8 cellular contexts compared by ENCODE assay signal in the genomic region with DNA sequence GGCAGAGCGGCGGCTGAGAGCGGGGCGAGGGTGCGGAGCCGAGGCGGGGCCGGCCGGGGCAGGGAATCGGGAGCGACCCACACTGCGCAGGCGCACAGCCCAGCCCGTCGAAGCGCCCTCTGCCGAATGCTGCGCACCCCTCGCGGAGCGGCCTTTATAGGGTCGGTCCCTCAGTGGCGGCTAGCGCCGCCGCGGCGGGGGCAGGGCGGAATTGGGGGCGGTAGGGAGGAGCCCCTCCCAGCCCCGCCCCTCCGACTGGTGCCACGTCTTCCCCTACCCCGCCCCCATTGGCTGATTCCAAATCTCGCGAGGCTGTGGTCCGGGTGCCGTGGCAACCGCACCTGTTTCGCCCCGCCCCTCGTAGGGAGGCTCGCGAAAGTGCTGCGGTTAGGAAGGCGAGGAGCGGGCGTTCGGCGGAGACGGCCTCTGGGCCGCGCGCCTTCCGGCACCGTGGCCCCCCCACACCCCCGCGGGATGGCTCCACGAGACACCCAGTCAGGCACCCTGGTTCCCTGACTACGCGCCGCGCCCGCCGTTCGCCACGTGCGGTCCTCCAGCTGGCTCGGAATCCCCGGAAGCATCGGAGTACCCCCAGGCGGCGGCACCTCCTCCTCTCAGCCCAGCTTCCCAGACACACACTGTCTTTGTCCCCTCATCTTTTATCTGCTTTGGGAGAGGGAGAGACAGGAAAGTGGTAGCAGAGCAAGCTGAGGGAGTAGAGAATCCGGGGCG. TPM values are rescaled to one million over a fixed set of nuclear protein-coding genes. Genes with fewer than 3 reads are reported as not detected.
DNase-seq lines count a peak whose midpoint lies in the region; ATAC-seq and TF ChIP-seq lines count a peak whose summit lies in the region.

A gene (minus strand): TSS at position 128 of the 732 bp plus-strand sequence. CDS start 157 bp downstream, outside the sequence.

- ATAC-seq in HG02588 (IDR thresholded peaks at IDR 0.05; ENCODE audit: unreplicated experiment): peak; percentile 66
- ATAC-seq in omental fat pad (ENCODE audit: low FRiP score): peak; percentile 91

- no peaks in the 10 kb centered on the region for H3K27me3 ChIP-seq in SK-N-SH (ENCODE audit: insufficient read depth)
- H3K27me3 ChIP-seq in testis: no peaks in the 10 kb centered on the region

- H3K4me1 Mint-ChIP-seq in activated naive CD4-positive, alpha-beta T cell treated with anti-CD3 and anti-CD28 coated beads, Interleukin-2, amount 50 U/mL, for 24 hours: peaks cover 63% of the 10 kb centered on the region

- no peaks in the 10 kb centered on the region for H3F3A ChIP-seq in SK-N-SH (replicated peaks; ENCODE audit: insufficient read depth)

- intact Hi-C loops in testis (cut with DNase I; ENCODE audit: low total_unique reads): no loop called here

- H3K36me3 ChIP-seq in SK-N-SH (replicated peaks in 1 of 2; ENCODE audit: control insufficient read depth in 1 of 2, insufficient read depth in 2 of 2, low read length in 1 of 2): peaks cover 8% of the 10 kb centered on the region in 2 experiments
- no peaks in the 10 kb centered on the region for H3K36me3 ChIP-seq in testis (ENCODE audit: low read depth, missing control alignments)

- H3K4me1 ChIP-seq in SK-N-SH (ENCODE audit: control insufficient read depth in 1 of 2, insufficient read depth in 2 of 2, low read depth in 1 of 2, low read length in 1 of 2) (peaks cover 6 to 32% of the 10 kb centered on the region in 2 experiments; a peak in 2 of 4 replicates), testis (peaks cover 43% of the 10 kb centered on the region)

- H4K20me1 ChIP-seq in SK-N-SH (ENCODE audit: insufficient read depth): peaks cover 29% of the 10 kb centered on the region

- H3K27me3 Mint-ChIP-seq in activated naive CD4-positive, alpha-beta T cell treated with anti-CD3 and anti-CD28 coated beads, Interleukin-2, amount 50 U/mL, for 24 hours: no peaks in the 10 kb centered on the region

- H3K4me3 ChIP-seq in SK-N-SH (ENCODE audit: low read depth in 2 of 2, low read length in 1 of 2): peak within 1 kb of the TSS; percentile 95 to 96
- peak within 1 kb of the TSS; percentile 84 to 91 for H3K4me3 ChIP-seq in testis

- peak within 1 kb of the TSS; percentile 96 for H3K27ac Mint-ChIP-seq in activated naive CD4-positive, alpha-beta T cell treated with anti-CD3 and anti-CD28 coated beads, Interleukin-2, amount 50 U/mL, for 24 hours

- peak; percentile 99 for DNase-seq in GM10266 (ENCODE audit: extremely low spot score)
- DNase-seq in NCI-H1048 (lab: John Stamatoyannopoulos, UW): peak; percentile 97
- DNase-seq in SK-N-SH: peak; percentile 100
- no peak for DNase-seq in glomerular endothelial cell (ENCODE audit: extremely low read depth, low read depth, low spot score)
- peak; percentile 98 for DNase-seq in omental fat pad (ENCODE audit: low spot score)
- DNase-seq in testis: peak; percentile 99

- TF ChIP-seq RAD21 in SK-N-SH (IDR thresholded peaks at IDR 0.05; ENCODE audit: low read length): peak; percentile 42; the same call in 1 of the 2 replicates

- peak within 1 kb of the TSS; percentile 98 for H3K4me3 Mint-ChIP-seq in activated naive CD4-positive, alpha-beta T cell treated with anti-CD3 and anti-CD28 coated beads, Interleukin-2, amount 50 U/mL, for 24 hours

- H3K27ac ChIP-seq in SK-N-SH (ENCODE audit: low read depth in 2 of 2, low read length in 1 of 2) (peak within 1 kb of the TSS; percentile 76 to 77), testis (peak within 1 kb of the TSS; percentile 77 to 87)

- peak; percentile 99 for TF ChIP-seq POLR2A in testis (IDR thresholded peaks at IDR 0.05)

- H3K9ac ChIP-seq in SK-N-SH: peak within 1 kb of the TSS; percentile 89

- H3K4me2 ChIP-seq in SK-N-SH: peak within 1 kb of the TSS; percentile 98

- 0% methylated on average over 14 of the region's 75 CpGs for WGBS in SK-N-SH (ENCODE audit: low lambda C conversion rate)
- 0 to 1% methylated on average over 26 to 66 of the region's 75 CpGs for WGBS in testis, 2 donors

- POLR2A ChIA-PET in SK-N-SH (lab: Yijun Ruan, JAX): interaction anchor here (0.9 to 1.7 kb wide), 5 partner anchors 10 to 243 kb away, joined by 4 to 8 read pairs (median 5); a partner anchor contains a TSS

- peak; percentile 88 for TF ChIP-seq CTCF in GM10266 (IDR thresholded peaks at IDR 0.05; ENCODE audit: control insufficient read depth, insufficient read depth, low read depth, missing control alignments)
- peak; percentile 49 for TF ChIP-seq CTCF in SK-N-SH (IDR thresholded peaks at IDR 0.05)
- no peak for TF ChIP-seq CTCF in omental fat pad (IDR thresholded peaks at IDR 0.05)
- peak in 1 of 3 experiments; percentile 36 for TF ChIP-seq CTCF in testis (IDR thresholded peaks at IDR 0.05)

- H3K9me3 ChIP-seq in SK-N-SH: no peaks in the 10 kb centered on the region
- no peaks in the 10 kb centered on the region for H3K9me3 ChIP-seq in testis

- H2AFZ ChIP-seq in SK-N-SH (ENCODE audit: low read depth): peak within 1 kb of the TSS; percentile 89

- H3K79me2 ChIP-seq in SK-N-SH (ENCODE audit: insufficient read depth): peaks cover 47% of the 10 kb centered on the region

- CTCF ChIA-PET in SK-N-SH (lab: Yijun Ruan, JAX): interaction anchor here (0.6 to 26.7 kb wide), 15 partner anchors 9 to 239 kb away, joined by 3 to 530 read pairs (median 3); a partner anchor contains a TSS

- no peak for TF ChIP-seq EP300 in SK-N-SH (IDR thresholded peaks at IDR 0.05; ENCODE audit: borderline replicate concordance in 1 of 2, low read depth in 1 of 2, low read length in 1 of 2)

- no peaks in the 10 kb centered on the region for H3K9me3 Mint-ChIP-seq in activated naive CD4-positive, alpha-beta T cell treated with anti-CD3 and anti-CD28 coated beads, Interleukin-2, amount 50 U/mL, for 24 hours

- peaks cover 2% of the 10 kb centered on the region for H3K36me3 Mint-ChIP-seq in activated naive CD4-positive, alpha-beta T cell treated with anti-CD3 and anti-CD28 coated beads, Interleukin-2, amount 50 U/mL, for 24 hours

- H3K9me2 ChIP-seq in SK-N-SH: no peaks in the 10 kb centered on the region

TF ChIP-seq in SK-N-SH, 30 proteins besides CTCF, POLR2A, EP300 and RAD21 (continues in another document):
- TF ChIP-seq YY1 (IDR thresholded peaks at IDR 0.05; ENCODE audit: low read depth) (no peak), NFIC (IDR thresholded peaks at IDR 0.05; ENCODE audit: borderline replicate concordance) (no peak), FOXJ3 (CRISPR knock-in tag; IDR thresholded peaks at IDR 0.05) (peak; percentile 54; the same call in 1 of the 2 replicates), RCOR1 (IDR thresholded peaks at IDR 0.05; ENCODE audit: low read length) (peak; percentile 35; the same call in 1 of the 2 replicates), MXI1 (IDR thresholded peaks at IDR 0.05; ENCODE audit: low read depth, low read length) (peak; percentile 94), RFX5 (IDR thresholded peaks at IDR 0.05; ENCODE audit: low read length) (no peak), TAF1 (IDR thresholded peaks at IDR 0.05; ENCODE audit: borderline replicate concordance, low read depth, low read length) (peak; percentile 97), SMC3 (IDR thresholded peaks at IDR 0.05; ENCODE audit: low read depth, low read length) (peak; percentile 58), TEAD4 (IDR thresholded peaks at IDR 0.05; ENCODE audit: borderline replicate concordance, insufficient read depth) (no peak)
- TF ChIP-seq, protein P1, sequence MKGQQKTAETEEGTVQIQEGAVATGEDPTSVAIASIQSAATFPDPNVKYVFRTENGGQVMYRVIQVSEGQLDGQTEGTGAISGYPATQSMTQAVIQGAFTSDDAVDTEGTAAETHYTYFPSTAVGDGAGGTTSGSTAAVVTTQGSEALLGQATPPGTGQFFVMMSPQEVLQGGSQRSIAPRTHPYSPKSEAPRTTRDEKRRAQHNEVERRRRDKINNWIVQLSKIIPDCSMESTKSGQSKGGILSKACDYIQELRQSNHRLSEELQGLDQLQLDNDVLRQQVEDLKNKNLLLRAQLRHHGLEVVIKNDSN (IDR thresholded peaks at IDR 0.05; ENCODE audit: borderline replicate concordance, low read depth): no peak
- TF ChIP-seq, protein P2, sequence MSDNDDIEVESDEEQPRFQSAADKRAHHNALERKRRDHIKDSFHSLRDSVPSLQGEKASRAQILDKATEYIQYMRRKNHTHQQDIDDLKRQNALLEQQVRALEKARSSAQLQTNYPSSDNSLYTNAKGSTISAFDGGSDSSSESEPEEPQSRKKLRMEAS (IDR thresholded peaks at IDR 0.05; ENCODE audit: low read depth): no peak; the same call in 1 of the 2 replicates
- TF ChIP-seq, protein P3, sequence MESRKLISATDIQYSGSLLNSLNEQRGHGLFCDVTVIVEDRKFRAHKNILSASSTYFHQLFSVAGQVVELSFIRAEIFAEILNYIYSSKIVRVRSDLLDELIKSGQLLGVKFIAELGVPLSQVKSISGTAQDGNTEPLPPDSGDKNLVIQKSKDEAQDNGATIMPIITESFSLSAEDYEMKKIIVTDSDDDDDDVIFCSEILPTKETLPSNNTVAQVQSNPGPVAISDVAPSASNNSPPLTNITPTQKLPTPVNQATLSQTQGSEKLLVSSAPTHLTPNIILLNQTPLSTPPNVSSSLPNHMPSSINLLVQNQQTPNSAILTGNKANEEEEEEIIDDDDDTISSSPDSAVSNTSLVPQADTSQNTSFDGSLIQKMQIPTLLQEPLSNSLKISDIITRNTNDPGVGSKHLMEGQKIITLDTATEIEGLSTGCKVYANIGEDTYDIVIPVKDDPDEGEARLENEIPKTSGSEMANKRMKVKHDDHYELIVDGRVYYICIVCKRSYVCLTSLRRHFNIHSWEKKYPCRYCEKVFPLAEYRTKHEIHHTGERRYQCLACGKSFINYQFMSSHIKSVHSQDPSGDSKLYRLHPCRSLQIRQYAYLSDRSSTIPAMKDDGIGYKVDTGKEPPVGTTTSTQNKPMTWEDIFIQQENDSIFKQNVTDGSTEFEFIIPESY (IDR thresholded peaks at IDR 0.05; ENCODE audit: borderline replicate concordance, low read depth): peak; percentile 97
- TF ChIP-seq, protein P4, sequence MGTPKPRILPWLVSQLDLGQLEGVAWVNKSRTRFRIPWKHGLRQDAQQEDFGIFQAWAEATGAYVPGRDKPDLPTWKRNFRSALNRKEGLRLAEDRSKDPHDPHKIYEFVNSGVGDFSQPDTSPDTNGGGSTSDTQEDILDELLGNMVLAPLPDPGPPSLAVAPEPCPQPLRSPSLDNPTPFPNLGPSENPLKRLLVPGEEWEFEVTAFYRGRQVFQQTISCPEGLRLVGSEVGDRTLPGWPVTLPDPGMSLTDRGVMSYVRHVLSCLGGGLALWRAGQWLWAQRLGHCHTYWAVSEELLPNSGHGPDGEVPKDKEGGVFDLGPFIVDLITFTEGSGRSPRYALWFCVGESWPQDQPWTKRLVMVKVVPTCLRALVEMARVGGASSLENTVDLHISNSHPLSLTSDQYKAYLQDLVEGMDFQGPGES (IDR thresholded peaks at IDR 0.05; ENCODE audit: low read depth, low read length): no peak

RNA-seq across cellular contexts. Expression of the gene that starts here (rescaled TPM):
- polyA plus RNA-seq in SK-N-SH (2012; rRNA removed) (57.6 and 93.3 TPM in 2 replicates), testis (ENCODE audit: insufficient read depth, low read depth, low replicate concordance) (328 TPM)
- polyA plus RNA-seq in SK-N-SH (2012; cell fraction: cytosol; rRNA removed): 34.4 and 51.6 TPM in 2 replicates
- 104 and 118 TPM in 2 replicates for polyA plus RNA-seq in SK-N-SH (2012; cell fraction: nucleus; rRNA removed)
- total RNA-seq in glomerular endothelial cell (142 and 158 TPM in 2 replicates), omental fat pad (100 to 1,000 TPM in 2 of 4 donors, 10 to 100 TPM in 2; 66.4 to 226 (median 94.8) TPM), testis (100 to 1,000 TPM; 230 to 455 TPM)

Comparison
In these comparisons a context has a peak if more than half of its experiments do, and no peak if none do; other contexts are left out.
1. CTCF ChIP-seq: peak in GM10266 (single experiment) and SK-N-SH (single experiment); none in omental fat pad (0 of 3).